ENCODE assay signal across 17 cellular contexts in the genomic region with DNA sequence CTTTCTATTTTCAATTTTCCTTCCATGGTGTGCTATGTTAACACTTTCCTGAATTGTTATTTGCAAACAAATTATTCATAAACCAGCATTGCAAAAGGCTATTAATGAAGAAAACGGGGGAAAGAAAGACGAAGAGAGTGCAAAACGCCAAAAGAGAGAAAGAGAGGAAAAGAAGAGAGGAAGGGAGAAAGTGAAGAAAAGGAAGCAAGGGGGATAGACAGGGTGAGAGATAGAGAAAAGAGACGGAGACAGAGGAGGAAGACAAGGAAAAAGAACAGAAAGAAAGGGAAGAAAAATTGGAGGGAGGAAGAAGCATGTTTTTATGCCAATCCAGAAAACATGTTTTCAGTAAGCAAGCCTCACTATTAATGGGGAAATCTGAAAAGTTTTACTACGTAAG.
A peak's percentile ranks its signal among the peaks of the same experiment; 100 is the strongest.
DNase-seq lines count a peak whose midpoint lies in the region; FAIRE-seq and TF ChIP-seq lines count a peak whose summit lies in the region.
"Had no signal": no experiment of that assay in that cellular context is flagged by ENCODE, and none has a peak within 500 bp of the region (broad histone marks: within the 10 kb centered on the region; RNA-seq: fewer than 3 reads in every experiment).

No MANE protein-coding gene starts in this region.

- H3K9me3 Mint-ChIP-seq in neural progenitor cell = no peaks in the 10 kb centered on the region
- H3K9me3 Mint-ChIP-seq: CD8-positive, alpha-beta memory T cell had no signal

- no peak overlapping the region for H3K9ac ChIP-seq in OCI-LY3 (ENCODE audit: low read length)
- no peak overlapping the region for H3K9ac ChIP-seq in endothelial cell of umbilical vein (replicated peaks; ENCODE audit: extremely low read depth, insufficient read depth, low read length)
- H3K9ac ChIP-seq in neural progenitor cell = no peak overlapping the region
- H3K9ac ChIP-seq: BLaER1 treated with 17β-estradiol and CSF1 and Interleukin-3, amounts not matched to agents 10 nM and 100 nM had no signal

- peak overlapping the region; percentile 61; the same call in 1 of the 2 replicates for H2AFZ ChIP-seq in OCI-LY3 (ENCODE audit: low read depth, low read length)
- peak overlapping the region; percentile 40 for H2AFZ ChIP-seq in endothelial cell of umbilical vein (ENCODE audit: low read depth, low read length)
- no peak overlapping the region for H2AFZ ChIP-seq in neural progenitor cell (replicated peaks)

- no peaks in the 10 kb centered on the region for H3K27me3 Mint-ChIP-seq in neural progenitor cell (ENCODE audit: insufficient read depth, low read depth)
- H3K27me3 Mint-ChIP-seq: B cell had no signal

- dilution Hi-C loops in endothelial cell of umbilical vein (cut with MboI; ENCODE audit: extremely low pct_ligation_motif_present, low sequenced_read_pairs) = no loop called here

- CTCF ChIA-PET in endothelial cell of umbilical vein (lab: Charles Lee) = interaction anchor here (0.8 to 1.0 kb wide), 2 partner anchors 9 to 29 kb away, joined by 3 read pairs; no protein-coding TSS in a partner anchor

- FAIRE-seq in endothelial cell of umbilical vein (lab: Jason Lieb, UNC) = no peak
- FAIRE-seq in HTR-8/SVneo (lab: Jason Lieb, UNC) = no peak
- FAIRE-seq: G401.6, GM12891, GM19239 had no signal

- no peaks in the 10 kb centered on the region for H3K79me2 ChIP-seq in OCI-LY3 (ENCODE audit: low read length)
- no peaks in the 10 kb centered on the region for H3K79me2 ChIP-seq in endothelial cell of umbilical vein (ENCODE audit: control insufficient read depth, insufficient read depth, low read length)
- H3K79me2 ChIP-seq in neural progenitor cell (ENCODE audit: low read depth) = no peaks in the 10 kb centered on the region

- H3K27ac Mint-ChIP-seq in neural progenitor cell = no peak overlapping the region
- H3K27ac Mint-ChIP-seq: B cell had no signal

- H4K20me1 ChIP-seq in OCI-LY3 (ENCODE audit: insufficient read depth, low read length) (no peaks in the 10 kb centered on the region), endothelial cell of umbilical vein (replicated peaks; ENCODE audit: control insufficient read depth, extremely low read depth, insufficient read depth, low read length) (no peaks in the 10 kb centered on the region), neural progenitor cell (ENCODE audit: low read depth) (no peaks in the 10 kb centered on the region)
- H4K20me1 ChIP-seq: BLaER1 treated with 17β-estradiol and CSF1 and Interleukin-3, amounts not matched to agents 10 nM and 100 nM had no signal

- intact Hi-C loops in endothelial cell of umbilical vein (cut with micrococcal nuclease) (no loop called here), left ventricle myocardium inferior (cut with micrococcal nuclease) (no loop called here)

- DNase-seq in H7 (peak; percentile 1), endothelial cell of umbilical vein (ENCODE audit: low read depth, low spot score) (no peak), neural progenitor cell (ENCODE audit: low spot score) (no peak), HTR-8/SVneo (ENCODE audit: insufficient read length, low spot score) (no peak), mesenteric fat pad (ENCODE audit: low spot score) (no peak), left ventricle myocardium inferior (no peak), T-helper 2 cell (no peak)
- DNase-seq: 8988T; CD8-positive, alpha-beta memory T cell; COR-L47; HCEC 1CT had no signal

- H3K36me3 ChIP-seq in H7 (replicated peaks; ENCODE audit: control insufficient read depth, insufficient read depth, low read length) (no peaks in the 10 kb centered on the region), OCI-LY3 (replicated peaks; ENCODE audit: low read depth, low read length) (no peaks in the 10 kb centered on the region), endothelial cell of umbilical vein (ENCODE audit: control insufficient read depth in 2 of 2, extremely low read depth in 1 of 2, insufficient read depth in 2 of 2, low read length in 2 of 2) (no peaks in the 10 kb centered on the region), neural progenitor cell (no peaks in the 10 kb centered on the region), left ventricle myocardium inferior (no peaks in the 10 kb centered on the region)
- H3K36me3 ChIP-seq: BLaER1 treated with 17β-estradiol and CSF1 and Interleukin-3, amounts not matched to agents 10 nM and 100 nM had no signal

- no TSS peak for BruUV-seq in endothelial cell of umbilical vein (replicated peaks; lab: Mats Ljungman, UMichigan)

- TF ChIP-seq CTCF in OCI-LY3 (IDR thresholded peaks at IDR 0.05; ENCODE audit: low read depth, low read length) (no peak), endothelial cell of umbilical vein (IDR thresholded peaks at IDR 0.05; ENCODE audit: extremely low read depth in 1 of 2, insufficient read depth in 1 of 2, low read depth in 1 of 2, low read length in 2 of 2) (no peak), neural progenitor cell (IDR thresholded peaks at IDR 0.05) (no peak), left ventricle myocardium inferior (IDR thresholded peaks at IDR 0.05; ENCODE audit: borderline replicate concordance) (no peak)

- H3K4me3 Mint-ChIP-seq in neural progenitor cell = no peak overlapping the region
- H3K4me3 Mint-ChIP-seq: B cell; CD8-positive, alpha-beta memory T cell had no signal

- H3K27ac ChIP-seq in OCI-LY3 (ENCODE audit: low read length) (no peak overlapping the region), endothelial cell of umbilical vein (ENCODE audit: insufficient read depth, low read depth, low read length) (no peak overlapping the region), neural progenitor cell (no peak overlapping the region), left ventricle myocardium inferior (replicated peaks) (no peak overlapping the region)
- H3K27ac ChIP-seq: BLaER1 treated with 17β-estradiol and CSF1 and Interleukin-3, amounts not matched to agents 10 nM and 100 nM had no signal

- H3K9me3 ChIP-seq in OCI-LY3 (ENCODE audit: insufficient read depth, low read length) (no peaks in the 10 kb centered on the region), endothelial cell of umbilical vein (replicated peaks; ENCODE audit: control insufficient read depth, insufficient read depth, low read length) (no peaks in the 10 kb centered on the region), neural progenitor cell (ENCODE audit: low read depth) (no peaks in the 10 kb centered on the region), left ventricle myocardium inferior (replicated peaks) (no peaks in the 10 kb centered on the region)
- H3K9me3 ChIP-seq: BLaER1 treated with 17β-estradiol and CSF1 and Interleukin-3, amounts not matched to agents 10 nM and 100 nM had no signal

- no peaks in the 10 kb centered on the region for H3K9me1 ChIP-seq in endothelial cell of umbilical vein (replicated peaks; ENCODE audit: control insufficient read depth, extremely low read depth, insufficient read depth, low read length)

- no peak for TF ChIP-seq POLR2A in endothelial cell of umbilical vein (IDR thresholded peaks at IDR 0.05; ENCODE audit: low read depth, low read length)

- no peak overlapping the region for H3K4me3 ChIP-seq in H7 (ENCODE audit: insufficient read depth, low read depth, low read length)
- H3K4me3 ChIP-seq in OCI-LY3 (ENCODE audit: low read length) = peak overlapping the region; percentile 30
- no peak overlapping the region for H3K4me3 ChIP-seq in endothelial cell of umbilical vein (replicated peaks in 1 of 3; ENCODE audit: insufficient read depth in 1 of 3, low read depth in 1 of 3, low read length in 3 of 3)
- H3K4me3 ChIP-seq in neural progenitor cell = no peak overlapping the region
- no peak overlapping the region for H3K4me3 ChIP-seq in left ventricle myocardium inferior
- H3K4me3 ChIP-seq: BLaER1 treated with 17β-estradiol and CSF1 and Interleukin-3, amounts not matched to agents 10 nM and 100 nM had no signal

- H3K27me3 ChIP-seq in H7 (ENCODE audit: control insufficient read depth, insufficient read depth, low read length) = no peaks in the 10 kb centered on the region
- H3K27me3 ChIP-seq in OCI-LY3 (ENCODE audit: low read depth, low read length) = no peaks in the 10 kb centered on the region
- H3K27me3 ChIP-seq in endothelial cell of umbilical vein (ENCODE audit: control insufficient read depth in 2 of 2, insufficient read depth in 2 of 2, low read length in 2 of 2) = no peaks in the 10 kb centered on the region
- H3K27me3 ChIP-seq in neural progenitor cell = no peaks in the 10 kb centered on the region
- H3K27me3 ChIP-seq in left ventricle myocardium inferior (ENCODE audit: low read depth) = no peaks in the 10 kb centered on the region
- H3K27me3 ChIP-seq: BLaER1 treated with 17β-estradiol and CSF1 and Interleukin-3, amounts not matched to agents 10 nM and 100 nM had no signal

- peaks cover 5% of the 10 kb centered on the region for H3K4me1 Mint-ChIP-seq in neural progenitor cell
- H3K4me1 Mint-ChIP-seq: B cell had no signal

- H3K4me1 ChIP-seq in OCI-LY3 (ENCODE audit: low read length) (peaks cover 6% of the 10 kb centered on the region; the same call in 1 of the 2 replicates), endothelial cell of umbilical vein (ENCODE audit: control insufficient read depth, extremely low read depth, insufficient read depth, low read length) (no peaks in the 10 kb centered on the region), neural progenitor cell (peaks cover 9% of the 10 kb centered on the region), left ventricle myocardium inferior (no peaks in the 10 kb centered on the region)

- H3K4me2 ChIP-seq in OCI-LY3 (ENCODE audit: low read length) = peak overlapping the region; percentile 38
- H3K4me2 ChIP-seq in endothelial cell of umbilical vein (ENCODE audit: insufficient read depth, low read length) = no peak overlapping the region
- H3K4me2 ChIP-seq in neural progenitor cell = peak overlapping the region; percentile 21
- H3K4me2 ChIP-seq: BLaER1 treated with 17β-estradiol and CSF1 and Interleukin-3, amounts not matched to agents 10 nM and 100 nM had no signal

- H3K36me3 Mint-ChIP-seq in neural progenitor cell = no peaks in the 10 kb centered on the region

- POLR2A ChIA-PET in endothelial cell of umbilical vein (lab: Charles Lee) = no interaction called here

- no peaks in the 10 kb centered on the region for H3F3A ChIP-seq in neural progenitor cell (ENCODE audit: low read depth)

TF ChIP-seq in endothelial cell of umbilical vein, 7 proteins besides CTCF, POLR2A, EP300 and RAD21:
- no peak for TF ChIP-seq MAX (IDR thresholded peaks at IDR 0.05; ENCODE audit: insufficient read depth, insufficient read length)
- no peak for TF ChIP-seq EZH2 (IDR thresholded peaks at IDR 0.05; ENCODE audit: borderline replicate concordance, low read depth, low read length, severe bottlenecking)
- no peak for TF ChIP-seq MYC (IDR thresholded peaks at IDR 0.05; ENCODE audit: low read depth, low read length)
- TF ChIP-seq FOS (IDR thresholded peaks at IDR 0.05; ENCODE audit: borderline replicate concordance, insufficient read depth, low read length) = no peak
- TF ChIP-seq POLR2AphosphoS5 (IDR thresholded peaks at IDR 0.05; ENCODE audit: insufficient read depth, low read depth, low read length) = no peak
- no peak for TF ChIP-seq JUN (IDR thresholded peaks at IDR 0.05; ENCODE audit: borderline replicate concordance, insufficient read depth, insufficient read length, low read depth)
- no peak for TF ChIP-seq GATA2 (IDR thresholded peaks at IDR 0.05; ENCODE audit: insufficient read depth, insufficient read length, low read depth, low read length)
